In genomic region chr21:37536616-37537278, GRCh38 we compare ENCODE assay signal across 1 cellular context.
TF ChIP-seq lines count a peak whose summit lies in the region.

No MANE protein-coding gene starts in this region.

TF ChIP-seq in GM23338, 12 proteins besides CTCF, POLR2A, EP300 and RAD21 (continued from another document):
- no peak for TF ChIP-seq REST (IDR thresholded peaks at IDR 0.05; ENCODE audit: unreplicated experiment)
- no peak for TF ChIP-seq JUNB (IDR thresholded peaks at IDR 0.05; ENCODE audit: unreplicated experiment)
